ENCODE assay signal across 36 cellular contexts in genomic region chr11:110335358-110335757, GRCh38.
"Had no signal": no experiment of that assay in that cellular context is flagged by ENCODE, and none has a peak within 500 bp of the region (broad histone marks: within the 10 kb centered on the region; RNA-seq: fewer than 3 reads in every experiment).

No MANE protein-coding gene starts in this region.

- H3K4me3 ChIP-seq: MG63, Peyer's patch had no signal

- DNase-seq: activated CD4-positive, alpha-beta T cell treated with anti-CD3 and anti-CD28 coated beads for 1 hour; activated CD4-positive, alpha-beta T cell treated with anti-CD3 and anti-CD28 coated beads for 48 hours; activated CD4-positive, alpha-beta T cell treated with anti-CD3 and anti-CD28 coated beads, Interleukin-2, amount 50 U/mL, for 4 hours; activated CD4-positive, CD25-positive, alpha-beta regulatory T cell; activated CD8-positive, alpha-beta memory T cell treated with anti-CD3 and anti-CD28 coated beads, Interleukin-2, amount 50 U/mL, for 4 hours; activated effector memory CD4-positive, alpha-beta T cell treated with anti-CD3 and anti-CD28 coated beads, Interleukin-2, amount 50 U/mL, for 16 hours; activated naive CD4-positive, alpha-beta T cell; activated naive CD4-positive, alpha-beta T cell treated with anti-CD3 and anti-CD28 coated beads, Interleukin-2, amount 50 U/mL, for 16 hours; activated naive CD8-positive, alpha-beta T cell treated with anti-CD3 and anti-CD28 coated beads for 36 hours; activated T-cell treated with anti-CD3 and anti-CD28 coated beads for 4 hours; activated T-cell treated with anti-CD3 and anti-CD28 coated beads, Interleukin-2, amount 50 U/mL, for 4 hours; amniotic stem cell; aorta; brain microvascular endothelial cell; central memory CD4-positive, alpha-beta T cell; Kasumi-1; KBM-7; MG63; NCI-H1048; NCI-H1436 treated with DMSO at 0.1 percent for 48 hours; NCI-H1694 treated with DMSO at 0.1 percent for 48 hours; NCI-H2029; NCI-H510A; NCI-H526; NCI-H748 treated with DMSO at 0.1 percent for 48 hours; NK-92 treated with Interleukin-12 subunit alpha and Interleukin-12 subunit beta, amount 100 ng/mL, for 24 hours; PC-3; Peyer's patch; SIG-M5; SW 1271; T-helper 1 cell; T-helper 2 cell; T-helper 9 cell; WERI-Rb-1 had no signal

- H3K4me1 ChIP-seq: Peyer's patch had no signal

- H3K9me3 ChIP-seq: MG63, Peyer's patch had no signal

- H3K36me3 ChIP-seq: brain microvascular endothelial cell, MG63, Peyer's patch, WERI-Rb-1 had no signal

- H3K4me3 Mint-ChIP-seq: activated naive CD8-positive, alpha-beta T cell treated with anti-CD3 and anti-CD28 coated beads for 36 hours; activated T-cell treated with anti-CD3 and anti-CD28 coated beads, Interleukin-2, amount 50 U/mL, for 4 hours had no signal

- H3K27me3 Mint-ChIP-seq: activated naive CD8-positive, alpha-beta T cell treated with anti-CD3 and anti-CD28 coated beads for 36 hours had no signal

- ATAC-seq: activated T-cell treated with anti-CD3 and anti-CD28 coated beads, Interleukin-2, amount 50 U/mL, for 4 hours; PC-3; Right ventricle myocardium inferior had no signal

- H3K27me3 ChIP-seq: brain microvascular endothelial cell, MG63, Peyer's patch had no signal

- H3K27ac Mint-ChIP-seq: activated naive CD8-positive, alpha-beta T cell treated with anti-CD3 and anti-CD28 coated beads for 36 hours had no signal

- H3K27ac ChIP-seq: brain microvascular endothelial cell, Peyer's patch, RWPE1, WERI-Rb-1 had no signal
